In the genomic region with DNA sequence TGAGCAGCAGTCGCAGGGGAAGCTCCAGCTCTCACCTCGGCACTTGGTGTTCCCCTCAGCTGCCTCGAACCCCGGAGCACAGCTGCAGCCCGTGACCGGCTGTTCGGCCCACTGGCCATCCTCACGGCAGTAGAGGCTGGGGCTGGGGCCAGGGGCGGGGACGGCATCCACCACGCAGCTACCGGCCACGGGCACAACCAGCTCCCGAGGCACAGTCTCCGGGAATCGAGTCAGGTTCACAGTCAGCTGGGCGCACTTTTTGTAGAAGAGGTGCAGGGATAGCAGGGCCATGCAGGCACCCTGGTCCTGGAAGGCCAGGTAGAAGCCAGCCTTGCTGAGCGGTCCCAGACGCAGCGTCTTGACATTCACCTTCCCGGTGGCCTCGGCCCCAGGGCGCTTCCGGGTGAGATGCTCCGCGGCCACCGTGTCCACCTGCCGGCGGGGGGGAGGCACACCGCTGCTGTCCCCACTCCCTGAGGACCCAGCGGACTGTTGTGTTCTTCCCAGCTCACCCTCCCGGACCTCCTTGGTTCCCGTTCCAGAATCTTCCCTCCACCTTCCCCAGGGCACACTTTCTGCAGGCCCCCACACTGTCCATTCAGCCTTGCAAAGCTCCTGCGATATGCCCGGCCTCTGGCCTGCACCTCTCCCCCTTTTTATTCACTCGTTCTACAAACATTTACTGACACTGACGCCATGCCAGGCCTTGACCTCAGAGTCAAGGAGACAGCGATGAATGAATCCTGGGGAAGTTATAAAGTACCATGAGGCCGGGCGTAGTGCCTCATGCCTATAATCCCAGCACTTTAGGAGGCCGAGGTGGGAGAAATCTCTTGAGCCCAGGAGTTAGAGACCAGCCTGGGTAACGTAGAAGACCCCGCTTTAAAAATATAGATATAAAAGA, we compare ENCODE assay signal across 1 cellular context.
TF ChIP-seq lines count a peak whose summit lies in the region.

No MANE protein-coding gene starts in this region.

TF ChIP-seq in GM23338, 12 proteins besides CTCF, POLR2A, EP300 and RAD21 (continued from another document):
- TF ChIP-seq, protein P1, sequence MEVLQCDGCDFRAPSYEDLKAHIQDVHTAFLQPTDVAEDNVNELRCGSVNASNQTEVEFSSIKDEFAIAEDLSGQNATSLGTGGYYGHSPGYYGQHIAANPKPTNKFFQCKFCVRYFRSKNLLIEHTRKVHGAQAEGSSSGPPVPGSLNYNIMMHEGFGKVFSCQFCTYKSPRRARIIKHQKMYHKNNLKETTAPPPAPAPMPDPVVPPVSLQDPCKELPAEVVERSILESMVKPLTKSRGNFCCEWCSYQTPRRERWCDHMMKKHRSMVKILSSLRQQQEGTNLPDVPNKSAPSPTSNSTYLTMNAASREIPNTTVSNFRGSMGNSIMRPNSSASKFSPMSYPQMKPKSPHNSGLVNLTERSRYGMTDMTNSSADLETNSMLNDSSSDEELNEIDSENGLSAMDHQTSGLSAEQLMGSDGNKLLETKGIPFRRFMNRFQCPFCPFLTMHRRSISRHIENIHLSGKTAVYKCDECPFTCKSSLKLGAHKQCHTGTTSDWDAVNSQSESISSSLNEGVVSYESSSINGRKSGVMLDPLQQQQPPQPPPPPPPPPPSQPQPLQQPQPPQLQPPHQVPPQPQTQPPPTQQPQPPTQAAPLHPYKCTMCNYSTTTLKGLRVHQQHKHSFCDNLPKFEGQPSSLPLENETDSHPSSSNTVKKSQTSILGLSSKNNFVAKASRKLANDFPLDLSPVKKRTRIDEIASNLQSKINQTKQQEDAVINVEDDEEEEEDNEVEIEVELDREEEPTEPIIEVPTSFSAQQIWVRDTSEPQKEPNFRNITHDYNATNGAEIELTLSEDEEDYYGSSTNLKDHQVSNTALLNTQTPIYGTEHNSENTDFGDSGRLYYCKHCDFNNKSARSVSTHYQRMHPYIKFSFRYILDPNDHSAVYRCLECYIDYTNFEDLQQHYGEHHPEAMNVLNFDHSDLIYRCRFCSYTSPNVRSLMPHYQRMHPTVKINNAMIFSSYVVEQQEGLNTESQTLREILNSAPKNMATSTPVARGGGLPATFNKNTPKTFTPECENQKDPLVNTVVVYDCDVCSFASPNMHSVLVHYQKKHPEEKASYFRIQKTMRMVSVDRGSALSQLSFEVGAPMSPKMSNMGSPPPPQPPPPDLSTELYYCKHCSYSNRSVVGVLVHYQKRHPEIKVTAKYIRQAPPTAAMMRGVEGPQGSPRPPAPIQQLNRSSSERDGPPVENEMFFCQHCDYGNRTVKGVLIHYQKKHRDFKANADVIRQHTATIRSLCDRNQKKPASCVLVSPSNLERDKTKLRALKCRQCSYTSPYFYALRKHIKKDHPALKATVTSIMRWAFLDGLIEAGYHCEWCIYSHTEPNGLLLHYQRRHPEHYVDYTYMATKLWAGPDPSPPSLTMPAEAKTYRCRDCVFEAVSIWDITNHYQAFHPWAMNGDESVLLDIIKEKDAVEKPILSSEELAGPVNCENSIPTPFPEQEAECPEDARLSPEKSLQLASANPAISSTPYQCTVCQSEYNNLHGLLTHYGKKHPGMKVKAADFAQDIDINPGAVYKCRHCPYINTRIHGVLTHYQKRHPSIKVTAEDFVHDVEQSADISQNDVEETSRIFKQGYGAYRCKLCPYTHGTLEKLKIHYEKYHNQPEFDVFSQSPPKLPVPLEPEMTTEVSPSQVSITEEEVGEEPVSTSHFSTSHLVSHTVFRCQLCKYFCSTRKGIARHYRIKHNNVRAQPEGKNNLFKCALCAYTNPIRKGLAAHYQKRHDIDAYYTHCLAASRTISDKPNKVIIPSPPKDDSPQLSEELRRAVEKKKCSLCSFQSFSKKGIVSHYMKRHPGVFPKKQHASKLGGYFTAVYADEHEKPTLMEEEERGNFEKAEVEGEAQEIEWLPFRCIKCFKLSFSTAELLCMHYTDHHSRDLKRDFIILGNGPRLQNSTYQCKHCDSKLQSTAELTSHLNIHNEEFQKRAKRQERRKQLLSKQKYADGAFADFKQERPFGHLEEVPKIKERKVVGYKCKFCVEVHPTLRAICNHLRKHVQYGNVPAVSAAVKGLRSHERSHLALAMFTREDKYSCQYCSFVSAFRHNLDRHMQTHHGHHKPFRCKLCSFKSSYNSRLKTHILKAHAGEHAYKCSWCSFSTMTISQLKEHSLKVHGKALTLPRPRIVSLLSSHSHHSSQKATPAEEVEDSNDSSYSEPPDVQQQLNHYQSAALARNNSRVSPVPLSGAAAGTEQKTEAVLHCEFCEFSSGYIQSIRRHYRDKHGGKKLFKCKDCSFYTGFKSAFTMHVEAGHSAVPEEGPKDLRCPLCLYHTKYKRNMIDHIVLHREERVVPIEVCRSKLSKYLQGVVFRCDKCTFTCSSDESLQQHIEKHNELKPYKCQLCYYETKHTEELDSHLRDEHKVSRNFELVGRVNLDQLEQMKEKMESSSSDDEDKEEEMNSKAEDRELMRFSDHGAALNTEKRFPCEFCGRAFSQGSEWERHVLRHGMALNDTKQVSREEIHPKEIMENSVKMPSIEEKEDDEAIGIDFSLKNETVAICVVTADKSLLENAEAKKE (CRISPR knock-in tag; IDR thresholded peaks at IDR 0.05) = no peak
- TF ChIP-seq EZH2phosphoT487 (IDR thresholded peaks at IDR 0.05; ENCODE audit: unreplicated experiment) (no peak), JUNB (IDR thresholded peaks at IDR 0.05; ENCODE audit: unreplicated experiment) (no peak), NANOG (IDR thresholded peaks at IDR 0.05; ENCODE audit: borderline replicate concordance) (no peak), POLR2AphosphoS5 (IDR thresholded peaks at IDR 0.05; ENCODE audit: low read depth) (no peak), STAT1 (IDR thresholded peaks at IDR 0.05; ENCODE audit: unreplicated experiment) (no peak), ZNF114 (CRISPR knock-in tag; IDR thresholded peaks at IDR 0.05) (no peak)
- TF ChIP-seq, protein P2, sequence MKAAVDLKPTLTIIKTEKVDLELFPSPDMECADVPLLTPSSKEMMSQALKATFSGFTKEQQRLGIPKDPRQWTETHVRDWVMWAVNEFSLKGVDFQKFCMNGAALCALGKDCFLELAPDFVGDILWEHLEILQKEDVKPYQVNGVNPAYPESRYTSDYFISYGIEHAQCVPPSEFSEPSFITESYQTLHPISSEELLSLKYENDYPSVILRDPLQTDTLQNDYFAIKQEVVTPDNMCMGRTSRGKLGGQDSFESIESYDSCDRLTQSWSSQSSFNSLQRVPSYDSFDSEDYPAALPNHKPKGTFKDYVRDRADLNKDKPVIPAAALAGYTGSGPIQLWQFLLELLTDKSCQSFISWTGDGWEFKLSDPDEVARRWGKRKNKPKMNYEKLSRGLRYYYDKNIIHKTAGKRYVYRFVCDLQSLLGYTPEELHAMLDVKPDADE (IDR thresholded peaks at IDR 0.05) = no peak
- TF ChIP-seq, protein P3, sequence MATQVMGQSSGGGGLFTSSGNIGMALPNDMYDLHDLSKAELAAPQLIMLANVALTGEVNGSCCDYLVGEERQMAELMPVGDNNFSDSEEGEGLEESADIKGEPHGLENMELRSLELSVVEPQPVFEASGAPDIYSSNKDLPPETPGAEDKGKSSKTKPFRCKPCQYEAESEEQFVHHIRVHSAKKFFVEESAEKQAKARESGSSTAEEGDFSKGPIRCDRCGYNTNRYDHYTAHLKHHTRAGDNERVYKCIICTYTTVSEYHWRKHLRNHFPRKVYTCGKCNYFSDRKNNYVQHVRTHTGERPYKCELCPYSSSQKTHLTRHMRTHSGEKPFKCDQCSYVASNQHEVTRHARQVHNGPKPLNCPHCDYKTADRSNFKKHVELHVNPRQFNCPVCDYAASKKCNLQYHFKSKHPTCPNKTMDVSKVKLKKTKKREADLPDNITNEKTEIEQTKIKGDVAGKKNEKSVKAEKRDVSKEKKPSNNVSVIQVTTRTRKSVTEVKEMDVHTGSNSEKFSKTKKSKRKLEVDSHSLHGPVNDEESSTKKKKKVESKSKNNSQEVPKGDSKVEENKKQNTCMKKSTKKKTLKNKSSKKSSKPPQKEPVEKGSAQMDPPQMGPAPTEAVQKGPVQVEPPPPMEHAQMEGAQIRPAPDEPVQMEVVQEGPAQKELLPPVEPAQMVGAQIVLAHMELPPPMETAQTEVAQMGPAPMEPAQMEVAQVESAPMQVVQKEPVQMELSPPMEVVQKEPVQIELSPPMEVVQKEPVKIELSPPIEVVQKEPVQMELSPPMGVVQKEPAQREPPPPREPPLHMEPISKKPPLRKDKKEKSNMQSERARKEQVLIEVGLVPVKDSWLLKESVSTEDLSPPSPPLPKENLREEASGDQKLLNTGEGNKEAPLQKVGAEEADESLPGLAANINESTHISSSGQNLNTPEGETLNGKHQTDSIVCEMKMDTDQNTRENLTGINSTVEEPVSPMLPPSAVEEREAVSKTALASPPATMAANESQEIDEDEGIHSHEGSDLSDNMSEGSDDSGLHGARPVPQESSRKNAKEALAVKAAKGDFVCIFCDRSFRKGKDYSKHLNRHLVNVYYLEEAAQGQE (IDR thresholded peaks at IDR 0.05; ENCODE audit: unreplicated experiment) = no peak
